ENCODE assay signal across 14 cellular contexts in the genomic region with DNA sequence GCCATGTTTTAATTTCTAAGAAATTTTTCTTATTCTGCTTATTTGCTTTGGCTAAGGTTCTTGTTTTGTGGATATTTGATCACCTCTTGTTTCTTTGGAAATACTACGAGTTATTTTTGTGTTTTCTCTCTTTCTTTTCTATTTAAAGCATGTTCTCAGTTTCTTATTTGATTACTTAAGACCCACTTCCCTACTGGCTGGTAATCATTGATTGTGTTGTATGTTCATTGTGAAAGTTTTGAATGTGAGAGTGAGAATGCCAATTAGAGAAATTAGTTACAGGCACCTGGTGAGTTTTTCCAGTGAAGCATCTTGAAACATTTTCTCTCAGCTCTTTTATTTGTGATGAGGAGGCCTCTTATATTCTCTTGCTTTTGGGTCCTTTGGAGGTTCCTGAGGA.
DNase-seq lines count a peak whose midpoint lies in the region; ATAC-seq and TF ChIP-seq lines count a peak whose summit lies in the region.
"Had no signal": no experiment of that assay in that cellular context is flagged by ENCODE, and none has a peak within 500 bp of the region (broad histone marks: within the 10 kb centered on the region; RNA-seq: fewer than 3 reads in every experiment).

No MANE protein-coding gene starts in this region.

- no peak for TF ChIP-seq CTCF in mucosa of descending colon (IDR thresholded peaks at IDR 0.05)

- no peak overlapping the region for H3K27ac ChIP-seq in aorta (ENCODE audit: low read depth in 1 of 2, low read length in 2 of 2)
- H3K27ac ChIP-seq: vagina had no signal

- no peaks in the 10 kb centered on the region for H3K36me3 Mint-ChIP-seq in activated naive CD4-positive, alpha-beta T cell treated with anti-CD3 and anti-CD28 coated beads for 36 hours (ENCODE audit: low read depth)
- H3K36me3 Mint-ChIP-seq: activated naive CD8-positive, alpha-beta T cell treated with anti-CD3 and anti-CD28 coated beads, Interleukin-2, amount 10 ng/mL, durations not matched to agents 7 days and 5 days; mesothelial cell of epicardium had no signal

- H3K9me3 Mint-ChIP-seq in activated naive CD4-positive, alpha-beta T cell treated with anti-CD3 and anti-CD28 coated beads for 36 hours: peaks cover 2% of the 10 kb centered on the region
- H3K9me3 Mint-ChIP-seq: activated naive CD8-positive, alpha-beta T cell treated with anti-CD3 and anti-CD28 coated beads, Interleukin-2, amount 10 ng/mL, durations not matched to agents 7 days and 5 days; mesothelial cell of epicardium had no signal

- H3K27me3 ChIP-seq in aorta (ENCODE audit: control insufficient read depth in 1 of 2, insufficient read depth in 2 of 2, low read length in 1 of 2): no peaks in the 10 kb centered on the region
- H3K27me3 ChIP-seq: vagina had no signal

- DNase-seq in mucosa of descending colon (no peak), aorta (no peak)
- no peak for DNase-seq in activated naive CD4-positive, alpha-beta T cell treated with anti-CD3 and anti-CD28 coated beads for 36 hours
- no peak for DNase-seq in activated CD4-positive, CD25-positive, alpha-beta regulatory T cell (lab: John Stamatoyannopoulos, UW)
- DNase-seq: activated naive CD8-positive, alpha-beta T cell treated with anti-CD3 and anti-CD28 coated beads, Interleukin-2, amount 10 ng/mL, durations not matched to agents 7 days and 5 days; cerebellar nuclear complex; NCI-H345; posterior cingulate gyrus had no signal

- H3K36me3 ChIP-seq in mucosa of descending colon (ENCODE audit: low read depth): no peaks in the 10 kb centered on the region
- H3K36me3 ChIP-seq in aorta (ENCODE audit: control insufficient read depth in 1 of 2, insufficient read depth in 2 of 2, low read length in 1 of 2): no peaks in the 10 kb centered on the region
- H3K36me3 ChIP-seq: vagina had no signal

- no peaks in the 10 kb centered on the region for H3K4me1 Mint-ChIP-seq in activated naive CD4-positive, alpha-beta T cell treated with anti-CD3 and anti-CD28 coated beads for 36 hours (ENCODE audit: low read depth)
- H3K4me1 Mint-ChIP-seq: activated naive CD8-positive, alpha-beta T cell treated with anti-CD3 and anti-CD28 coated beads, Interleukin-2, amount 10 ng/mL, durations not matched to agents 7 days and 5 days; mesothelial cell of epicardium had no signal

- WGBS in aorta, 2 donors: 23 to 47% methylated on average over 1 of the region's 1 CpG

- H3K27ac Mint-ChIP-seq in activated naive CD4-positive, alpha-beta T cell treated with anti-CD3 and anti-CD28 coated beads for 36 hours: no peak overlapping the region
- H3K27ac Mint-ChIP-seq: activated naive CD8-positive, alpha-beta T cell treated with anti-CD3 and anti-CD28 coated beads, Interleukin-2, amount 10 ng/mL, durations not matched to agents 7 days and 5 days; mesothelial cell of epicardium had no signal

- H3K27me3 Mint-ChIP-seq in activated naive CD4-positive, alpha-beta T cell treated with anti-CD3 and anti-CD28 coated beads for 36 hours (ENCODE audit: low read depth): no peaks in the 10 kb centered on the region
- H3K27me3 Mint-ChIP-seq: activated naive CD8-positive, alpha-beta T cell treated with anti-CD3 and anti-CD28 coated beads, Interleukin-2, amount 10 ng/mL, durations not matched to agents 7 days and 5 days had no signal

- H3K4me3 Mint-ChIP-seq in activated naive CD4-positive, alpha-beta T cell treated with anti-CD3 and anti-CD28 coated beads for 36 hours: no peak overlapping the region
- H3K4me3 Mint-ChIP-seq: activated naive CD8-positive, alpha-beta T cell treated with anti-CD3 and anti-CD28 coated beads, Interleukin-2, amount 10 ng/mL, durations not matched to agents 7 days and 5 days; mesothelial cell of epicardium had no signal

- ATAC-seq in GM18502 (IDR thresholded peaks at IDR 0.05; ENCODE audit: poor library complexity, unreplicated experiment) (peak; percentile 79), GM19463 (IDR thresholded peaks at IDR 0.05; ENCODE audit: unreplicated experiment) (peak; percentile 95), HG02798 (IDR thresholded peaks at IDR 0.05; ENCODE audit: poor library complexity, unreplicated experiment) (peak; percentile 89), HG03354 (IDR thresholded peaks at IDR 0.05; ENCODE audit: poor library complexity, severe bottlenecking, unreplicated experiment) (peak; percentile 98), mucosa of descending colon (no peak), aorta (ENCODE audit: low FRiP score) (no peak)

- CTCF ChIA-PET in activated naive CD4-positive, alpha-beta T cell treated with anti-CD3 and anti-CD28 coated beads for 36 hours (lab: Charles Lee): no interaction called here

- H3K4me1 ChIP-seq in mucosa of descending colon (ENCODE audit: low read depth): no peaks in the 10 kb centered on the region
- H3K4me1 ChIP-seq in aorta (ENCODE audit: control insufficient read depth in 1 of 2, insufficient read depth in 2 of 2, low read length in 2 of 2): no peaks in the 10 kb centered on the region
- H3K4me1 ChIP-seq: vagina had no signal

- intact Hi-C loops in mucosa of descending colon (cut with DNase I, micrococcal nuclease): no loop called here
- intact Hi-C loops in activated naive CD4-positive, alpha-beta T cell treated with anti-CD3 and anti-CD28 coated beads for 36 hours (cut with micrococcal nuclease): no loop called here
- intact Hi-C loops in aorta (cut with DNase I): no loop called here

- H3K9me3 ChIP-seq in mucosa of descending colon: no peaks in the 10 kb centered on the region
- no peaks in the 10 kb centered on the region for H3K9me3 ChIP-seq in aorta (ENCODE audit: control insufficient read depth, low read length)
- H3K9me3 ChIP-seq: vagina had no signal

- no peak overlapping the region for H3K4me3 ChIP-seq in mucosa of descending colon
- no peak overlapping the region for H3K4me3 ChIP-seq in aorta (ENCODE audit: low read length in 2 of 2)
- H3K4me3 ChIP-seq: vagina had no signal

Comparison
In these comparisons a context has a peak if more than half of its experiments do, and no peak if none do; other contexts are left out.
1. ATAC-seq: peak in GM18502 (single experiment), GM19463 (single experiment), HG02798 (single experiment) and HG03354 (single experiment); none in mucosa of descending colon (single experiment) and aorta (single experiment).